13 cellular contexts compared by ENCODE assay signal in the genomic region with DNA sequence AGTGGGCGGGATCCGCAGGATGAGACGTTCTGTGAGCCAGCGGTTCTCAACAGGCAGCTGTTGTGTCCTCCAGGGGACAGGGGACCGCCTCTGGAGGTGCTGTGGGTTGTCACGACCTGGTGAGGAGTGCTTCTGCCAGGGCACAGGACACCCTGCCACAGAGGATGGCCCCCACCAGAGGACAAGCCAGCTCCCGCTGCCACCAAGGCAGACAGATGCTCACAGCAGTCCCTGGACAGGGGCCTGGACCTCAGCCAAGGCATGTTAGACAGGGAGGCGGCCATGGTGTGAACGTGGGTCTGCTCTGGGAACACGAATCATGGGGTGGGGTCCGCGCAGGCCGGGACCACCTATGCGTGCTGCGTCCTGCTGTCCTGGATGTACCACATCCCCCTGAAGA. TPM values are rescaled to one million over a fixed set of nuclear protein-coding genes. Genes with fewer than 3 reads are reported as not detected.
DNase-seq lines count a peak whose midpoint lies in the region; ATAC-seq and TF ChIP-seq lines count a peak whose summit lies in the region.
"Had no signal": no experiment of that assay in that cellular context is flagged by ENCODE, and none has a peak within 500 bp of the region (broad histone marks: within the 10 kb centered on the region; RNA-seq: fewer than 3 reads in every experiment).

No MANE protein-coding gene starts in this region.

- intact Hi-C loops in left ventricle myocardium superior (cut with micrococcal nuclease) (no loop called here), Right ventricle myocardium inferior (cut with DNase I) (loop anchor here (1.0 to 5.0 kb wide), 2 partner anchors 42 to 63 kb away; no protein-coding TSS in a partner anchor), mucosa of descending colon (cut with DNase I, micrococcal nuclease) (loop anchor here in 1 of 2 donors (2.0 kb wide), 1 partner anchor 101 kb away; no protein-coding TSS in a partner anchor)

- peaks cover 35 to 54% (median 39%) of the 10 kb centered on the region in 3 donors for H3K4me1 Mint-ChIP-seq in T-cell

- H3K4me1 ChIP-seq in mucosa of descending colon (ENCODE audit: low read depth): peaks cover 35% of the 10 kb centered on the region

- no peaks in the 10 kb centered on the region for H3K9me3 ChIP-seq in mucosa of descending colon
- H3K9me3 ChIP-seq: left ventricle myocardium inferior, right atrium auricular region had no signal

- H3K36me3 ChIP-seq in mucosa of descending colon (ENCODE audit: low read depth): no peaks in the 10 kb centered on the region

- no peaks in the 10 kb centered on the region for H3K36me3 Mint-ChIP-seq in T-cell

- H3K27ac Mint-ChIP-seq in T-cell: no peak overlapping the region
- H3K27ac Mint-ChIP-seq: nephron had no signal

- H3K27me3 Mint-ChIP-seq in T-cell: no peaks in the 10 kb centered on the region

- H3K9me3 Mint-ChIP-seq in T-cell: no peaks in the 10 kb centered on the region
- H3K9me3 Mint-ChIP-seq: activated naive CD4-positive, alpha-beta T cell treated with anti-CD3 and anti-CD28 coated beads for 36 hours; nephron had no signal

- CTCF ChIA-PET in T-cell (lab: Charles Lee): interaction anchor here (1.0 to 1.3 kb wide), 2 partner anchors 100 kb away, joined by 4 read pairs; no protein-coding TSS in a partner anchor

- H3K4me3 ChIP-seq in mucosa of descending colon: no peak overlapping the region

- ATAC-seq in left ventricle myocardium superior (no peak), Right ventricle myocardium inferior (no peak), T-cell (replicated peaks in 1 of 4) (no peak), mucosa of descending colon (no peak), HG03039 (IDR thresholded peaks at IDR 0.05; ENCODE audit: unreplicated experiment) (no peak), HG02870 (IDR thresholded peaks at IDR 0.05; ENCODE audit: unreplicated experiment) (no peak), GM21529 (IDR thresholded peaks at IDR 0.05; ENCODE audit: unreplicated experiment) (no peak)

- TF ChIP-seq CTCF in mucosa of descending colon (IDR thresholded peaks at IDR 0.05): no peak

- DNase-seq in left ventricle myocardium superior: peak; percentile 47
- DNase-seq in Right ventricle myocardium inferior (ENCODE audit: missing footprints): no peak
- no peak for DNase-seq in T-cell
- peak in 2 of 3 donors; percentile 42 to 79 for DNase-seq in mucosa of descending colon
- DNase-seq in NCI-H2029 (lab: John Stamatoyannopoulos, UW): no peak
- DNase-seq: NCI-H2029 treated with DMSO at 0.1 percent for 48 hours had no signal

- POLR2A ChIA-PET in T-cell (lab: Charles Lee): no interaction called here

- H3K4me3 Mint-ChIP-seq in T-cell: peak overlapping the region in 2 of 3 donors; percentile 21 to 64
- H3K4me3 Mint-ChIP-seq: activated naive CD4-positive, alpha-beta T cell treated with anti-CD3 and anti-CD28 coated beads for 36 hours had no signal

RNA-seq across cellular contexts. Expression of gene CRELD2, which starts 11.7 kb away (rescaled TPM):
- total RNA-seq in left ventricle myocardium superior: 27.4 TPM
- 30.6 TPM for total RNA-seq in Right ventricle myocardium inferior
- 10 to 100 TPM; 28.2 to 42.7 (median 39.6) TPM for total RNA-seq in T-cell
- 10 to 100 TPM; 27.6 to 57.6 (median 32.2) TPM for total RNA-seq in mucosa of descending colon

RNA-seq across cellular contexts. Expression of gene ALG12, which starts 11.9 kb away (rescaled TPM):
- total RNA-seq in left ventricle myocardium superior (16.2 TPM), Right ventricle myocardium inferior (16.4 TPM), T-cell (10 to 100 TPM; 15.7 to 22.1 (median 15.9) TPM), mucosa of descending colon (10 to 100 TPM; 21.7 to 28.7 (median 25.5) TPM)

RNA-seq across cellular contexts. Expression of gene PIM3, which starts 30.4 kb away (rescaled TPM):
- 65.1 TPM for total RNA-seq in left ventricle myocardium superior
- total RNA-seq in Right ventricle myocardium inferior: 56.9 TPM
- total RNA-seq in T-cell: 100 to 1,000 TPM in 2 of 5 donors, 10 to 100 TPM in 3; 61.5 to 167 (median 65.0) TPM
- total RNA-seq in mucosa of descending colon: 100 to 1,000 TPM in 1 of 3 donors, 10 to 100 TPM in 2; 56.4 to 106 (median 58.7) TPM

Comparison
In these comparisons a context has a peak if more than half of its experiments do, and no peak if none do; other contexts are left out.
1. DNase-seq: peak in left ventricle myocardium superior (single experiment) and mucosa of descending colon (2 of 3); none in Right ventricle myocardium inferior (single experiment), T-cell (0 of 34) and NCI-H2029 (single experiment).